In genomic region chr17:56976941-56977570, GRCh38 we compare ENCODE assay signal across 1 cellular context.
A peak's percentile ranks its signal among the peaks of the same experiment; 100 is the strongest.
TF ChIP-seq lines count a peak whose summit lies in the region.

No MANE protein-coding gene starts in this region.

TF ChIP-seq in HepG2, 621 proteins besides CTCF, POLR2A, EP300 and RAD21 (continued from another document and continues in another):
- TF ChIP-seq GMEB2 (CRISPR knock-in tag; IDR thresholded peaks at IDR 0.05; ENCODE audit: low read depth) = no peak
- TF ChIP-seq MXI1 (IDR thresholded peaks at IDR 0.05; ENCODE audit: borderline replicate concordance, low read depth, low read length) = 0 out of 3 replicates have a peak, but pooled peaks have one; percentile 18
- no peak for TF ChIP-seq ZNF451 (CRISPR knock-in tag; IDR thresholded peaks at IDR 0.05)
- no peak for TF ChIP-seq ATF2 (CRISPR knock-in tag; IDR thresholded peaks at IDR 0.05)
- TF ChIP-seq ZNF570 (CRISPR knock-in tag; IDR thresholded peaks at IDR 0.05; ENCODE audit: borderline replicate concordance) = no peak
- no peak for TF ChIP-seq ZNF678 (CRISPR knock-in tag; IDR thresholded peaks at IDR 0.05)
- TF ChIP-seq ZNF773 (CRISPR knock-in tag; IDR thresholded peaks at IDR 0.05; ENCODE audit: borderline replicate concordance) = no peak
- TF ChIP-seq ZNF772 (CRISPR knock-in tag; IDR thresholded peaks at IDR 0.05) = 0 out of 2 replicates have a peak, but pooled peaks have one; percentile 56
- TF ChIP-seq ZNF20 (CRISPR knock-in tag; IDR thresholded peaks at IDR 0.05) = no peak
- TF ChIP-seq HNRNPUL1 (IDR thresholded peaks at IDR 0.05; ENCODE audit: low read depth, low read length) = no peak
- TF ChIP-seq ZBTB39 (CRISPR knock-in tag; IDR thresholded peaks at IDR 0.05) = no peak
- no peak for TF ChIP-seq ZNF256 (CRISPR knock-in tag; conservative IDR thresholded peaks at IDR 0.05)
- TF ChIP-seq SOX5 (CRISPR knock-in tag; IDR thresholded peaks at IDR 0.05; ENCODE audit: borderline replicate concordance) = peak; percentile 70
- TF ChIP-seq REPIN1 (CRISPR knock-in tag; IDR thresholded peaks at IDR 0.05; ENCODE audit: borderline replicate concordance, low read depth) = no peak
- TF ChIP-seq SRY (CRISPR knock-in tag; IDR thresholded peaks at IDR 0.05) = no peak
- TF ChIP-seq ZNF18 (CRISPR knock-in tag; IDR thresholded peaks at IDR 0.05; ENCODE audit: insufficient replicate concordance) = no peak
- no peak for TF ChIP-seq SIN3A (IDR thresholded peaks at IDR 0.05; ENCODE audit: borderline replicate concordance, low read depth, low read length)
- no peak for TF ChIP-seq ZBTB26 (CRISPR knock-in tag; IDR thresholded peaks at IDR 0.05; ENCODE audit: borderline replicate concordance)
- TF ChIP-seq AHDC1 (CRISPR knock-in tag; IDR thresholded peaks at IDR 0.05; ENCODE audit: borderline replicate concordance) = no peak; the same call in 1 of the 2 replicates
- no peak for TF ChIP-seq CHCHD3 (CRISPR knock-in tag; IDR thresholded peaks at IDR 0.05)
- no peak for TF ChIP-seq PRPF4 (IDR thresholded peaks at IDR 0.05; ENCODE audit: low read depth, low read length, poor library complexity, severe bottlenecking)
- no peak for TF ChIP-seq CCAR2 (optimal IDR thresholded peaks at IDR 0.05; ENCODE audit: low read depth, low read length)
- TF ChIP-seq CREM (IDR thresholded peaks at IDR 0.05) = 0 out of 2 replicates have a peak, but pooled peaks have one; percentile 20
- TF ChIP-seq CREM (CRISPR knock-in tag; IDR thresholded peaks at IDR 0.05) = no peak
- no peak for TF ChIP-seq SSRP1 (CRISPR knock-in tag; IDR thresholded peaks at IDR 0.05)
- no peak for TF ChIP-seq ZNF687 (CRISPR knock-in tag; IDR thresholded peaks at IDR 0.05)
- no peak for TF ChIP-seq ZNF33B (CRISPR knock-in tag; IDR thresholded peaks at IDR 0.05)
- TF ChIP-seq CERS6 (CRISPR knock-in tag; IDR thresholded peaks at IDR 0.05) = no peak
- TF ChIP-seq NFIC (IDR thresholded peaks at IDR 0.05; ENCODE audit: low read length) = no peak
- no peak for TF ChIP-seq RARG (CRISPR knock-in tag; IDR thresholded peaks at IDR 0.05; ENCODE audit: low read depth)
- TF ChIP-seq ZFP41 (CRISPR knock-in tag; IDR thresholded peaks at IDR 0.05; ENCODE audit: borderline replicate concordance) = no peak
- TF ChIP-seq RARA (CRISPR knock-in tag; IDR thresholded peaks at IDR 0.05) = peak; percentile 64
- TF ChIP-seq ZNF580 (CRISPR knock-in tag; IDR thresholded peaks at IDR 0.05; ENCODE audit: borderline replicate concordance, low read depth) = 0 out of 2 replicates have a peak, but pooled peaks have one; percentile 16
- TF ChIP-seq ZNF24 (IDR thresholded peaks at IDR 0.05) = no peak
- TF ChIP-seq BHLHE40 (IDR thresholded peaks at IDR 0.05; ENCODE audit: low read length) = no peak
- no peak for TF ChIP-seq ZNF574 (CRISPR knock-in tag; IDR thresholded peaks at IDR 0.05)
- TF ChIP-seq GTF3A (CRISPR knock-in tag; conservative IDR thresholded peaks at IDR 0.05) = no peak
- TF ChIP-seq FOXM1 (CRISPR knock-in tag; IDR thresholded peaks at IDR 0.05) = no peak
